ENCODE assay signal across 20 cellular contexts in the genomic region with DNA sequence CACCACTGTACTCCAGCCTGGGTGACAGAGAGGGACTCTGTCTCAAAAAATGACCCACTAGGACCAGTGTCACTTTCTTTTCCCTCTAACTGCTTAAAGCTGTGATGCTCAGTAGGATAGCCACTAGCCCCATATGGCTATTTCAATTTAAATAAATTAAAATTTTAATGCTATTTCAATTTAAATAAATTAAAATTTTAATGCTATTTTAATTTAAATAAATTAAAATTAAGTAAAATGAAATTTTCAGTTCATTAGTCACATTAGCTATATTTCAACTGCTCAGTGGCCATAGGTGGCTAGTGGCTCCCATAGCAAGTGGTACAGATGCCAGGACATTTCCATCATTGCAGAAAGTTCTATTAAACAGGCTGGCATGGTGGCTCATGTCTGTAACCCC.
"Had no signal": no experiment of that assay in that cellular context is flagged by ENCODE, and none has a peak within 500 bp of the region (broad histone marks: within the 10 kb centered on the region; RNA-seq: fewer than 3 reads in every experiment).

No MANE protein-coding gene starts in this region.

- H3K27me3 ChIP-seq: dorsolateral prefrontal cortex, esophagus muscularis mucosa, gastrocnemius medialis, spleen, thyroid gland, upper lobe of left lung, uterus had no signal

- H3K27me3 Mint-ChIP-seq: effector memory CD8-positive, alpha-beta T cell had no signal

- H3K9me3 Mint-ChIP-seq: effector memory CD8-positive, alpha-beta T cell had no signal

- DNase-seq: cortex of kidney; dorsolateral prefrontal cortex; effector memory CD8-positive, alpha-beta T cell; gastrocnemius medialis; islet precursor cell; mammary epithelial cell; natural killer cell; stimulated activated CD4-positive, alpha-beta T cell treated with anti-CD3 and anti-CD28 coated beads, Interleukin-15, amount 100 ng/mL, for 24 hours; stimulated activated CD4-positive, alpha-beta T cell treated with anti-CD3 and anti-CD28 coated beads, Interleukin-1b, Interleukin-23, amount 100 ng/mL, for 48 hours; stimulated activated CD4-positive, alpha-beta T cell treated with anti-CD3 and anti-CD28 coated beads, Interleukin-4, amount 100 ng/mL, for 4 hours; stimulated activated naive CD4-positive, alpha-beta T cell treated with Interleukin-2 at 50 U/mL for 16 hours; thyroid gland; upper lobe of left lung; uterus had no signal

- H3K4me3 Mint-ChIP-seq: effector memory CD8-positive, alpha-beta T cell; natural killer cell; neural crest cell had no signal

- H3K4me1 ChIP-seq: esophagus muscularis mucosa, gastrocnemius medialis, thyroid gland, uterus had no signal

- ATAC-seq: effector memory CD8-positive, alpha-beta T cell; gastrocnemius medialis; left lobe of liver; natural killer cell; sciatic nerve had no signal

- H3K36me3 ChIP-seq: gastrocnemius medialis, thyroid gland, uterus had no signal

- H3K4me3 ChIP-seq: dorsolateral prefrontal cortex, esophagus muscularis mucosa, gastrocnemius medialis, spleen, thyroid gland, upper lobe of left lung, uterus had no signal

- H3K4me1 Mint-ChIP-seq: neural crest cell had no signal

- H3K9me3 ChIP-seq: esophagus muscularis mucosa, gastrocnemius medialis, spleen, thyroid gland, upper lobe of left lung, uterus had no signal

- H3K27ac ChIP-seq: dorsolateral prefrontal cortex, epithelial cell of prostate, esophagus muscularis mucosa, gastrocnemius medialis, thyroid gland, upper lobe of left lung, uterus had no signal
